8 cellular contexts compared by ENCODE assay signal in the genomic region with DNA sequence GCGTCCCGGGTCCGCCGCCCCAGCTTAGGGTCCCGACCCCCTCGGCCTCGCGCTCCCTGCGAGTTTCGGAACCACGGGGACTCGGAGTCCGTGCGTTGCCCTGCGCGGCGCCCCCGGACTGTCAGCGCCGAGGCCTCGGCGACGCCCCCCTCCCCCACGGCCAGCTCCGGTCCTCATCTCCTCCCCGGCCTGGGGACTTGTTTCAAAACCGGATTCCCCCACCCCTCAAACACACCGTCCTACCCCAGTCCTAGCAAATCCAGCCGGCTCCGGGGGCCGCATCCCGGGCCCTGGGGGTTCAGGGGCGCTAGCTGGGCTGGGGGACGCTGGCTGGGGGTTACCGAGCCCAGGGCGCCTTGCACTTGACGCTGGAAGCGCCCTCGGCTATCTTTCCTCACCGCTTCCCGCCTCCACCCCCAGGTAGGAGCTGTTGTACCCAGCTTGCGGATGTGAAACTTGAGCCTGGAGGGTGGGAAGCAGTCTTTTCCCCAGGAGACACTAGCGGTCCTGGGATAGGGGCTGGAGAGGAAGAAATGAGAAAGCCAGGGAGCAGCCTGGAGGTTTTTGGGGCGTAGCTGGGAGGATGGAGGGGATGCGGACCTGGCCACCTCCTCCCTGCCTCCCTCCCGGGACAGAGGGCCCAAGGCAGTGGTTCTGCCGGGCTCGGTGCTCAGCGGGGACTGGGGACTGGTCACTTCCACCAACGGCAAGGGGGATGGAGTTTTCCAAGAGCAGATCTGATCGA. TPM values are rescaled to one million over a fixed set of nuclear protein-coding genes. Genes with fewer than 3 reads are reported as not detected.
DNase-seq lines count a peak whose midpoint lies in the region; ATAC-seq and TF ChIP-seq lines count a peak whose summit lies in the region.

No MANE protein-coding gene starts in this region.

- H3K4me2 ChIP-seq in GM23248 (ENCODE audit: unreplicated experiment) = peak overlapping the region; percentile 95

- peak; percentile 44 for DNase-seq in GM23248
- DNase-seq in WERI-Rb-1 = peak; percentile 30
- no peak for DNase-seq in iPS DF 6.9 (ENCODE audit: low read depth, low spot score)
- no peak for DNase-seq in skeletal muscle cell (ENCODE audit: low read depth)
- DNase-seq in NCI-H345 (lab: John Stamatoyannopoulos, UW) = no peak
- DNase-seq in NCI-H1105 treated with DMSO at 0.1 percent for 48 hours (lab: John Stamatoyannopoulos, UW) = no peak
- DNase-seq in NCI-H2029 treated with DMSO at 0.1 percent for 48 hours (lab: John Stamatoyannopoulos, UW) = no peak

- H3K27ac ChIP-seq in GM23248 = peak overlapping the region; percentile 72
- peak overlapping the region; percentile 87 for H3K27ac ChIP-seq in WERI-Rb-1
- peak overlapping the region; percentile 46 for H3K27ac ChIP-seq in iPS DF 6.9 (ENCODE audit: low read length)

- in situ Hi-C loops in GM23248 (cut with MboI) = no loop called here

- H3F3A ChIP-seq in GM23248 (ENCODE audit: insufficient read depth) = peaks cover 12% of the 10 kb centered on the region; the same call in 1 of the 2 replicates

- no peaks in the 10 kb centered on the region for H3K9me3 ChIP-seq in GM23248 (ENCODE audit: low read depth)
- no peaks in the 10 kb centered on the region for H3K9me3 ChIP-seq in WERI-Rb-1 (ENCODE audit: severe bottlenecking)
- no peaks in the 10 kb centered on the region for H3K9me3 ChIP-seq in iPS DF 6.9 (ENCODE audit: control insufficient read depth, insufficient read depth, low read length)

- no peaks in the 10 kb centered on the region for H3K36me3 ChIP-seq in GM23248 (ENCODE audit: low read depth)
- peaks cover 8% of the 10 kb centered on the region for H3K36me3 ChIP-seq in WERI-Rb-1
- no peaks in the 10 kb centered on the region for H3K36me3 ChIP-seq in iPS DF 6.9 (ENCODE audit: control insufficient read depth, insufficient read depth, low read length)

- no peaks in the 10 kb centered on the region for H3K27me3 ChIP-seq in GM23248 (replicated peaks; ENCODE audit: insufficient read depth)
- H3K27me3 ChIP-seq in WERI-Rb-1 (ENCODE audit: insufficient read depth, low read depth, severe bottlenecking) = no peaks in the 10 kb centered on the region
- H3K27me3 ChIP-seq in iPS DF 6.9 (ENCODE audit: control insufficient read depth, insufficient read depth, low read length) = no peaks in the 10 kb centered on the region

- peak overlapping the region; percentile 76 for H3K9ac ChIP-seq in GM23248

- peaks cover 24% of the 10 kb centered on the region for H3K4me1 ChIP-seq in GM23248 (ENCODE audit: insufficient read depth)
- H3K4me1 ChIP-seq in iPS DF 6.9 (ENCODE audit: control insufficient read depth, insufficient read depth, low read length) = peaks cover 7% of the 10 kb centered on the region

- WGBS in GM23248 (ENCODE audit: low coverage in 1 of 2, low lambda C conversion rate in 2 of 2, missing lambda C conversion rate in 2 of 2), 2 experiments = 1 to 3% methylated on average over 15 to 48 of the region's 51 CpGs
- WGBS in iPS DF 6.9 (ENCODE audit: insufficient coverage, insufficient read length) = no CpG with 5 or more reads among the region's 51 CpGs

- H3K9me2 ChIP-seq in GM23248 (ENCODE audit: insufficient read depth) = no peaks in the 10 kb centered on the region

- no peak for ATAC-seq in HG03432 (IDR thresholded peaks at IDR 0.05; ENCODE audit: unreplicated experiment)

- H3K79me2 ChIP-seq in GM23248 (ENCODE audit: insufficient read depth) = peaks cover 50% of the 10 kb centered on the region

- TF ChIP-seq CTCF in WERI-Rb-1 (IDR thresholded peaks at IDR 0.05; ENCODE audit: low read depth, low read length) = no peak

- no peaks in the 10 kb centered on the region for H4K20me1 ChIP-seq in GM23248 (ENCODE audit: insufficient read depth)

- peak overlapping the region; percentile 77 for H3K4me3 ChIP-seq in GM23248
- peak overlapping the region; percentile 80 for H3K4me3 ChIP-seq in WERI-Rb-1 (ENCODE audit: low read depth, low read length)
- peak overlapping the region; percentile 93 for H3K4me3 ChIP-seq in iPS DF 6.9 (ENCODE audit: low read length)
- peak overlapping the region; percentile 69 for H3K4me3 ChIP-seq in skeletal muscle cell (ENCODE audit: low read depth, low read length)

- H2AFZ ChIP-seq in GM23248 = peak overlapping the region; percentile 61

RNA-seq across cellular contexts. Expression of gene FBLN1, which starts 0.6 kb away (rescaled TPM):
- 107 and 137 TPM in 2 replicates for total RNA-seq in GM23248 (2014; rRNA removed; shearing (Covaris generic))
- 304 and 335 TPM in 2 replicates for polyA plus RNA-seq in GM23248 (2016; fragmentation: Nextera tagmentation; extraction: Ambion mirVana)

Comparison
In these comparisons a context has a peak if more than half of its experiments do, and no peak if none do; other contexts are left out.
1. DNase-seq: peak in GM23248 (single experiment) and WERI-Rb-1 (single experiment); none in iPS DF 6.9 (single experiment), skeletal muscle cell (single experiment), NCI-H345 (single experiment), NCI-H1105 treated with DMSO at 0.1 percent for 48 hours (single experiment) and NCI-H2029 treated with DMSO at 0.1 percent for 48 hours (single experiment).
2. Peak in every context shown above with its lines, with median percentiles within 50 percentile points of each other: H3K27ac ChIP-seq and H3K4me3 ChIP-seq.